Comparison of ENCODE assay signal across 8 cellular contexts in the genomic region with DNA sequence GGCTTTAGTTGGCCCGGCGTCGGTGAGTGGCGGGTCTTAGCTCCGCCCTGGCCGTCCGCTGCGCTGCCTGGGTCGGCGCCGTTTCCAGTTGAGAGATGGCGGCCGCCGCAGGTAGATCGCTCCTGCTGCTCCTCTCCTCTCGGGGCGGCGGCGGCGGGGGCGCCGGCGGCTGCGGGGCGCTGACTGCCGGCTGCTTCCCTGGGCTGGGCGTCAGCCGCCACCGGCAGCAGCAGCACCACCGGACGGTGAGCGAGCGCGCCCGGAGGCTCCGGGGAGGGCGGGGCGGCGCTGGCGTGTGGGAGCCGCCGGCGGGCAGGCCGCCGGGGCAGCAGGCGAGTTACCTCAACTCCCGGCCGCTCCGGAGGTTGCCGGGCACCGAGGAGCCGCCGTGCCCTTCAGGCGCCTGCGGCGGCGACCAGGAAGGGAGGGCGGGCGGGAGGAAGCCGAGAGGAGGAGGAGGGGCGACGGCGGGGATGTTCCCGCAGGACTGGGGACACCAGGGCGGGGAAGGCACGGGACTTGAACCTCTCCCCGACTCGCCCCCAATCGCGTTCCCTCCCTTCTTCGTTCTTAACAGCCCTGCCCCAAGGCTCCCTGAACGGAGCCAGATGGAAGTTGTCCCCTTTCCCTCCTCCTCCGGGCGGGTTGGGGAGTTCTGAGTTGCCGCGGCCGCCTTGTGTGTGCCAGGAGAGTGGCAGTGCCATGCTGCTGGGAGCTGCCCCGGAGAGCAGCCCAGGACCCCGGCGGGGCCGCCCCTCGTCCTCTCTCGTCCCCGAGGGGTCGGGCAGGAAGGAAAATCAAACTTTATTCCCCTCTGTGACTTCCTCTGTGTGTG. TPM values are rescaled to one million over a fixed set of nuclear protein-coding genes. Genes with fewer than 3 reads are reported as not detected.
A peak's percentile ranks its signal among the peaks of the same experiment; 100 is the strongest.
DNase-seq lines count a peak whose midpoint lies in the region; ATAC-seq and TF ChIP-seq lines count a peak whose summit lies in the region.

A gene with protein sequence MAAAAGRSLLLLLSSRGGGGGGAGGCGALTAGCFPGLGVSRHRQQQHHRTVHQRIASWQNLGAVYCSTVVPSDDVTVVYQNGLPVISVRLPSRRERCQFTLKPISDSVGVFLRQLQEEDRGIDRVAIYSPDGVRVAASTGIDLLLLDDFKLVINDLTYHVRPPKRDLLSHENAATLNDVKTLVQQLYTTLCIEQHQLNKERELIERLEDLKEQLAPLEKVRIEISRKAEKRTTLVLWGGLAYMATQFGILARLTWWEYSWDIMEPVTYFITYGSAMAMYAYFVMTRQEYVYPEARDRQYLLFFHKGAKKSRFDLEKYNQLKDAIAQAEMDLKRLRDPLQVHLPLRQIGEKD (plus strand): TSS at position 87 of the 835 bp plus-strand sequence. CDS start 9 bp downstream, at position 96.

- H3K36me3 ChIP-seq in osteoblast (ENCODE audit: insufficient read depth, low read length), result no peaks in the 10 kb centered on the region

- peak within 1 kb of the TSS; percentile 87 for H3K4me3 ChIP-seq in osteoblast (ENCODE audit: insufficient read depth, low read length)

- no peaks in the 10 kb centered on the region for H3K9me3 ChIP-seq in osteoblast (ENCODE audit: low read depth, low read length)

- peak within 1 kb of the TSS; percentile 96 for H3K4me2 ChIP-seq in osteoblast (ENCODE audit: insufficient read depth, low read length)

- in situ Hi-C loops in SK-MEL-5 (cut with HindIII; ENCODE audit: low pct_unique_long_range_greater_than_20kb, low sequenced_read_pairs), result loop anchor here (25.0 kb wide), 1 partner anchor 205 kb away; no protein-coding TSS in a partner anchor

- ATAC-seq in GM21423 (IDR thresholded peaks at IDR 0.05; ENCODE audit: unreplicated experiment), result peak; percentile 93

- H4K20me1 ChIP-seq in osteoblast (ENCODE audit: insufficient read depth, low read length), result peaks cover 19% of the 10 kb centered on the region

- no peaks in the 10 kb centered on the region for H3K27me3 ChIP-seq in osteoblast (ENCODE audit: insufficient read depth, low read length)

- peak; percentile 96 for DNase-seq in DMS153 (lab: John Stamatoyannopoulos, UW)
- DNase-seq in HuH-7 (ENCODE audit: low spot score), result peak; percentile 15
- DNase-seq in SK-MEL-5 (ENCODE audit: low read depth, low spot score), result peak; percentile 21
- DNase-seq in activated naive CD4-positive, alpha-beta T cell treated with anti-CD3 and anti-CD28 coated beads, Interleukin-2, amount 50 U/mL, for 16 hours, result peak; percentile 94
- DNase-seq in glomerular visceral epithelial cell (ENCODE audit: extremely low spot score), result peak; percentile 95
- peak; percentile 96 for DNase-seq in osteoblast (ENCODE audit: insufficient read length, low spot score, missing footprints)

- H2AFZ ChIP-seq in osteoblast (ENCODE audit: low read length), result peak within 1 kb of the TSS; percentile 92

- peaks cover 45% of the 10 kb centered on the region for H3K4me1 ChIP-seq in osteoblast (ENCODE audit: insufficient read depth, low read length)

- TF ChIP-seq CTCF in osteoblast (IDR thresholded peaks at IDR 0.05; ENCODE audit: extremely low read depth, low read depth, low read length), result no peak

- H3K79me2 ChIP-seq in osteoblast (ENCODE audit: insufficient read depth, low read length), result peaks cover 46% of the 10 kb centered on the region

- peak within 1 kb of the TSS; percentile 68 for H3K27ac ChIP-seq in osteoblast (ENCODE audit: low read depth, low read length)
- peak within 1 kb of the TSS; percentile 72 for H3K27ac ChIP-seq in temporal lobe (ENCODE audit: low read depth, low read length)

RNA-seq across cellular contexts. Expression of the gene that starts here (rescaled TPM):
- total RNA-seq in SK-MEL-5 (2014; rRNA removed; shearing (Covaris generic)), result 7.9 and 11.1 TPM in 2 replicates
- polyA plus RNA-seq in SK-MEL-5 (2015; cell fraction: cytosol; rRNA removed), result 8.1 and 13.4 TPM in 2 replicates
- polyA plus RNA-seq in SK-MEL-5 (2015; cell fraction: nucleus; rRNA removed), result 18.0 and 18.1 TPM in 2 replicates
- 35.7 and 42.7 TPM in 2 replicates for total RNA-seq in osteoblast
- 34.7 TPM for total RNA-seq in temporal lobe

Comparison
In these comparisons a context has a peak if more than half of its experiments do, and no peak if none do; other contexts are left out.
1. Peak in every context shown above with its lines: DNase-seq, ATAC-seq, H3K4me3 ChIP-seq and H3K27ac ChIP-seq.
2. DNase-seq: peak in every context shown above with its lines; median percentile 96 in DMS153; 96 in osteoblast; 95 in glomerular visceral epithelial cell; 94 in activated naive CD4-positive, alpha-beta T cell treated with anti-CD3 and anti-CD28 coated beads, Interleukin-2, amount 50 U/mL, for 16 hours; 21 in SK-MEL-5; 15 in HuH-7.